Comparison of ENCODE assay signal across 22 cellular contexts in the genomic region with DNA sequence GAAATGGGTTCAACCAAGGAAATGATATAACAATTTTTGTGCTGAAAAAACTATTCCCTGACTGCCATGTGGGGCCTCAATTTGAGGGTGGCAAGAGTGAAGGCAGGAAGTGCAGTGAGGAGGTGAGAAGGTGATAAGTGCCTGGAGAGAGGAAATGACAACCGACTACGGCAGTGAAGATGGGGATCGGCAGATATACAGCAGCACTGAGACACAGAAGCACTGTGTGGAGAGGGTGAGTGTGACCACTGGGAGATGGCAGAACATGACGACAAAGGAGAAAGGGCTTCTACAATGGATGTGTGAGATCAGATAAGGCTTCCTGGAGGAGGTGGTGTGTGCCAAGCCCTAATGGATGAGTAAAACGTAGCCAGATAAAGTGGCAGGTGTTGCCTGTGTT.
DNase-seq lines count a peak whose midpoint lies in the region; ATAC-seq, FAIRE-seq and TF ChIP-seq lines count a peak whose summit lies in the region.
"Had no signal": no experiment of that assay in that cellular context is flagged by ENCODE, and none has a peak within 500 bp of the region (broad histone marks: within the 10 kb centered on the region; RNA-seq: fewer than 3 reads in every experiment).

No MANE protein-coding gene starts in this region.

- H3K27ac Mint-ChIP-seq in natural killer cell (peak overlapping the region in 1 of 2 donors; percentile 85), neural crest cell (ENCODE audit: unreplicated experiment) (no peak overlapping the region)
- no peak overlapping the region for H3K27ac Mint-ChIP-seq in natural killer cell treated with Interleukin-12 subunit alpha and Interleukin-12 subunit beta and Interleukin-15 and Interleukin-18, amount 100 ng/mL, for 72 hours
- no peak overlapping the region for H3K27ac Mint-ChIP-seq in activated CD4-positive, alpha-beta memory T cell treated with anti-CD3 and anti-CD28 coated beads for 36 hours
- H3K27ac Mint-ChIP-seq: H9 had no signal

- no peak overlapping the region for H2BK20ac ChIP-seq in IMR-90 (ENCODE audit: low read depth, low read length)
- no peak overlapping the region for H2BK20ac ChIP-seq in H1 (ENCODE audit: low read length)

- no peaks in the 10 kb centered on the region; the same call in 1 of the 2 replicates for H3K27me3 ChIP-seq in IMR-90 (ENCODE audit: control insufficient read depth, insufficient read depth, low read length)
- H3K27me3 ChIP-seq in H1 (replicated peaks in 1 of 4; ENCODE audit: control insufficient read depth in 3 of 4, extremely low read depth in 1 of 4, insufficient read depth in 3 of 4, low read length in 3 of 4): no peaks in the 10 kb centered on the region; a peak in 1 of 7 replicates
- no peaks in the 10 kb centered on the region for H3K27me3 ChIP-seq in SJCRH30

- no peak overlapping the region for H2AK9ac ChIP-seq in IMR-90 (replicated peaks; ENCODE audit: low read depth, low read length, poor library complexity)

- no peak for FAIRE-seq in H1 (lab: Jason Lieb, UNC)
- FAIRE-seq: D721Med, HTR-8/SVneo had no signal

- no peak for TF ChIP-seq POLR2A in IMR-90 (IDR thresholded peaks at IDR 0.05; ENCODE audit: low read depth, low read length)
- no peak for TF ChIP-seq POLR2A in H1 (IDR thresholded peaks at IDR 0.05; ENCODE audit: control extremely low read depth in 1 of 2, low read depth in 2 of 2, low read length in 2 of 2)

- TF ChIP-seq CTCF in natural killer cell (IDR thresholded peaks at IDR 0.05): no peak
- TF ChIP-seq CTCF in IMR-90 (conservative IDR thresholded peaks at IDR 0.05; ENCODE audit: low read depth, low read length): no peak
- TF ChIP-seq CTCF in H1 (IDR thresholded peaks at IDR 0.05; ENCODE audit: control extremely low read depth in 1 of 3, insufficient read depth in 1 of 3, low read depth in 1 of 3, low read length in 3 of 3): no peak
- no peak for TF ChIP-seq CTCF in neural crest cell (conservative IDR thresholded peaks at IDR 0.05)

- H3K23ac ChIP-seq in IMR-90 (ENCODE audit: low read depth, low read length) (no peak overlapping the region), H1 (ENCODE audit: insufficient read length) (no peak overlapping the region)

- H2AFZ ChIP-seq in IMR-90 (replicated peaks; ENCODE audit: low read length, poor library complexity) (peak overlapping the region; percentile 25), H1 (ENCODE audit: low read length) (no peak overlapping the region)
- H2AFZ ChIP-seq: PC-9 had no signal

- no peak overlapping the region for H4K91ac ChIP-seq in IMR-90 (ENCODE audit: insufficient read depth, low read depth, low read length)
- H4K91ac ChIP-seq in H1 (replicated peaks; ENCODE audit: insufficient read length, low read length): no peak overlapping the region

- no TSS peak for BruUV-seq in IMR-90 (replicated peaks; lab: Mats Ljungman, UMichigan)

- H3K27ac ChIP-seq in IMR-90 (ENCODE audit: insufficient read depth, low read length): no peak overlapping the region
- H3K27ac ChIP-seq in H1 (ENCODE audit: low read depth, low read length): no peak overlapping the region
- no peak overlapping the region for H3K27ac ChIP-seq in SJCRH30
- H3K27ac ChIP-seq: PC-9 had no signal

- H2BK12ac ChIP-seq in H1 (ENCODE audit: low read depth, low read length): peak overlapping the region; percentile 5; the same call in 1 of the 2 replicates

- H3K9me1 ChIP-seq in IMR-90 (ENCODE audit: insufficient read depth, low read length): no peaks in the 10 kb centered on the region; the same call in 1 of the 2 replicates

- no peak overlapping the region for H2BK120ac ChIP-seq in IMR-90 (ENCODE audit: low read depth, low read length)
- no peak overlapping the region for H2BK120ac ChIP-seq in H1 (replicated peaks; ENCODE audit: low read depth, low read length)

- H2BK5ac ChIP-seq in IMR-90 (ENCODE audit: low read depth, low read length, poor library complexity, severe bottlenecking): no peak overlapping the region
- no peak overlapping the region for H2BK5ac ChIP-seq in H1 (ENCODE audit: low read depth, low read length)

- H3K79me1 ChIP-seq in IMR-90 (ENCODE audit: low read depth in 1 of 2, low read length in 2 of 2): no peaks in the 10 kb centered on the region
- no peaks in the 10 kb centered on the region for H3K79me1 ChIP-seq in H1 (ENCODE audit: low read depth, low read length)

- CTCF ChIA-PET in IMR-90 (lab: Yijun Ruan, JAX) (no interaction called here), H1 (lab: Charles Lee; ENCODE audit: partially characterized antibody) (interaction anchor here (1.3 kb wide), 1 partner anchor 98 kb away, joined by 5 read pairs; no protein-coding TSS in a partner anchor)
- CTCF ChIA-PET in activated CD4-positive, alpha-beta memory T cell treated with anti-CD3 and anti-CD28 coated beads for 36 hours (lab: Charles Lee): no interaction called here

- H2BK15ac ChIP-seq in IMR-90 (ENCODE audit: low read depth, low read length) (no peak overlapping the region), H1 (ENCODE audit: low read length) (0 out of 2 replicates have a peak overlapping the region, but pooled peaks have one; percentile 21)

- H2AK5ac ChIP-seq in IMR-90 (ENCODE audit: low read depth, low read length) (no peak overlapping the region), H1 (ENCODE audit: low read depth, low read length) (peak overlapping the region; percentile 19; the same call in 1 of the 2 replicates)

- H3K9me3 Mint-ChIP-seq in natural killer cell: peaks cover 5 to 15% of the 10 kb centered on the region in 2 donors
- H3K9me3 Mint-ChIP-seq in natural killer cell treated with Interleukin-12 subunit alpha and Interleukin-12 subunit beta and Interleukin-15 and Interleukin-18, amount 100 ng/mL, for 72 hours: peaks cover 12% of the 10 kb centered on the region
- H3K9me3 Mint-ChIP-seq in neural crest cell: no peaks in the 10 kb centered on the region
- peaks cover 3% of the 10 kb centered on the region for H3K9me3 Mint-ChIP-seq in activated CD4-positive, alpha-beta memory T cell treated with anti-CD3 and anti-CD28 coated beads for 36 hours
- H3K9me3 Mint-ChIP-seq: H9 had no signal

- no peak for TF ChIP-seq EP300 in H1 (IDR thresholded peaks at IDR 0.05; ENCODE audit: borderline replicate concordance in 1 of 2, low read depth in 2 of 2, low read length in 2 of 2)

- H3K56ac ChIP-seq in IMR-90 (ENCODE audit: extremely low read depth, insufficient read depth, low read length): no peak overlapping the region
- H3K56ac ChIP-seq in H1 (replicated peaks; ENCODE audit: insufficient read length, low read depth, low read length): no peak overlapping the region

- H3K36me3 Mint-ChIP-seq in natural killer cell (no peaks in the 10 kb centered on the region), neural crest cell (ENCODE audit: low read depth) (no peaks in the 10 kb centered on the region)
- no peaks in the 10 kb centered on the region for H3K36me3 Mint-ChIP-seq in natural killer cell treated with Interleukin-12 subunit alpha and Interleukin-12 subunit beta and Interleukin-15 and Interleukin-18, amount 100 ng/mL, for 72 hours
- H3K36me3 Mint-ChIP-seq in activated CD4-positive, alpha-beta memory T cell treated with anti-CD3 and anti-CD28 coated beads for 36 hours: no peaks in the 10 kb centered on the region

- H4K8ac ChIP-seq in IMR-90 (ENCODE audit: low read depth in 2 of 2, low read length in 2 of 2): no peak overlapping the region
- no peak overlapping the region for H4K8ac ChIP-seq in H1 (ENCODE audit: extremely low read depth, insufficient read depth, low read length)

- H4K5ac ChIP-seq in IMR-90 (ENCODE audit: low read depth, low read length) (no peak overlapping the region), H1 (ENCODE audit: insufficient read length, low read depth, low read length) (no peak overlapping the region)

- DNase-seq in natural killer cell: no peak
- DNase-seq in natural killer cell treated with Interleukin-12 subunit alpha and Interleukin-12 subunit beta and Interleukin-15 and Interleukin-18, amount 100 ng/mL, for 72 hours (ENCODE audit: low spot score): no peak
- DNase-seq in IMR-90: no peak
- DNase-seq in H1 (ENCODE audit: low read depth in 1 of 2, low spot score in 2 of 2): no peak
- DNase-seq in neural crest cell (ENCODE audit: low read depth, low spot score): no peak
- DNase-seq in SJCRH30: no peak
- DNase-seq in inferior parietal cortex (ENCODE audit: extremely low spot score): no peak
- no peak for DNase-seq in activated CD4-positive, alpha-beta memory T cell treated with anti-CD3 and anti-CD28 coated beads for 36 hours
- DNase-seq: AML-193, EL, GF-D8, H9, MV-4-11, NCI-H1105 treated with DMSO at 0.1 percent for 48 hours, NCI-H1694, NCI-H446 treated with DMSO at 0.1 percent for 48 hours, NCI-H526 treated with DMSO at 0.1 percent for 48 hours, RPMI8226, SIG-M5 had no signal

- ATAC-seq in natural killer cell (peak; percentile 42 to 68 (median 66)), IMR-90 (ENCODE audit: low read depth) (no peak)
- no peak for ATAC-seq in natural killer cell treated with Interleukin-12 subunit alpha and Interleukin-12 subunit beta and Interleukin-15 and Interleukin-18, amount 100 ng/mL, for 72 hours

- H3K36me3 ChIP-seq in IMR-90 (ENCODE audit: control insufficient read depth, insufficient read depth, low read length) (no peaks in the 10 kb centered on the region), H1 (ENCODE audit: control insufficient read depth in 2 of 4, insufficient read depth in 4 of 4, low read length in 3 of 4) (no peaks in the 10 kb centered on the region), SJCRH30 (peaks cover 8% of the 10 kb centered on the region)

- TF ChIP-seq RAD21 in IMR-90 (IDR thresholded peaks at IDR 0.05; ENCODE audit: low read length) (no peak), H1 (IDR thresholded peaks at IDR 0.05 in 1 of 2, conservative IDR thresholded peaks at IDR 0.05 in 1 of 2; ENCODE audit: low read depth in 2 of 2, low read length in 2 of 2) (no peak)

- H3K4me1 ChIP-seq in IMR-90 (ENCODE audit: control insufficient read depth, insufficient read depth, low read length): peaks cover 2% of the 10 kb centered on the region; the same call in 1 of the 2 replicates
- no peaks in the 10 kb centered on the region for H3K4me1 ChIP-seq in H1 (replicated peaks in 1 of 4; ENCODE audit: control insufficient read depth in 3 of 4, insufficient read depth in 4 of 4, low read length in 3 of 4)
- no peaks in the 10 kb centered on the region for H3K4me1 ChIP-seq in SJCRH30

- H3K4me3 ChIP-seq in IMR-90 (ENCODE audit: insufficient read depth, low read depth, low read length) (no peak overlapping the region), H1 (ENCODE audit: extremely low read depth in 1 of 4, insufficient read depth in 2 of 4, low read depth in 3 of 4, low read length in 4 of 4) (no peak overlapping the region), SJCRH30 (no peak overlapping the region)
- H3K4me3 ChIP-seq: PC-9 had no signal

- dilution Hi-C loops in IMR-90 (cut with HindIII; ENCODE audit: low sequenced_read_pairs, unreplicated experiment): no loop called here

- H3K9ac ChIP-seq in IMR-90 (ENCODE audit: low read depth, low read length): no peak overlapping the region
- H3K9ac ChIP-seq in H1 (replicated peaks in 1 of 4; ENCODE audit: extremely low read depth in 1 of 4, low read depth in 3 of 4, low read length in 3 of 4): no peak overlapping the region

- no peaks in the 10 kb centered on the region for H3K27me3 Mint-ChIP-seq in natural killer cell (ENCODE audit: low read depth in 2 of 2)
- no peaks in the 10 kb centered on the region for H3K27me3 Mint-ChIP-seq in natural killer cell treated with Interleukin-12 subunit alpha and Interleukin-12 subunit beta and Interleukin-15 and Interleukin-18, amount 100 ng/mL, for 72 hours
- peaks cover 25% of the 10 kb centered on the region for H3K27me3 Mint-ChIP-seq in neural crest cell (ENCODE audit: low read depth)
- H3K27me3 Mint-ChIP-seq in activated CD4-positive, alpha-beta memory T cell treated with anti-CD3 and anti-CD28 coated beads for 36 hours: no peaks in the 10 kb centered on the region

- intact Hi-C loops in natural killer cell (cut with micrococcal nuclease): loop anchor here (2.0 kb wide), 1 partner anchor 28 kb away; no protein-coding TSS in a partner anchor
- intact Hi-C loops in IMR-90 (cut with micrococcal nuclease): no loop called here
- intact Hi-C loops in activated CD4-positive, alpha-beta memory T cell treated with anti-CD3 and anti-CD28 coated beads for 36 hours (cut with micrococcal nuclease): no loop called here

- H3K4ac ChIP-seq in IMR-90 (ENCODE audit: low read depth, low read length): no peak overlapping the region
- no peak overlapping the region for H3K4ac ChIP-seq in H1 (replicated peaks; ENCODE audit: insufficient read length, low read depth, low read length)

- POLR2A ChIA-PET in IMR-90 (lab: Charles Lee; ENCODE audit: unreplicated experiment) (no interaction called here), H1 (lab: Charles Lee; ENCODE audit: partially characterized antibody) (no interaction called here)
- POLR2A ChIA-PET in activated CD4-positive, alpha-beta memory T cell treated with anti-CD3 and anti-CD28 coated beads for 36 hours (lab: Charles Lee): no interaction called here

- H3K23me2 ChIP-seq in H1 (ENCODE audit: low read depth, low read length): no peaks in the 10 kb centered on the region

- H3K18ac ChIP-seq in IMR-90 (ENCODE audit: low read depth, low read length) (no peak overlapping the region), H1 (ENCODE audit: extremely low read depth, low read length) (no peak overlapping the region)

- WGBS in IMR-90 (ENCODE audit: extremely low coverage in 2 of 2, insufficient read length in 1 of 2), 2 experiments: 49% methylated on average over 5 of the region's 5 CpGs; no CpG with 5 or more reads in 1 of the 2 experiments
- 92% methylated on average over 5 of the region's 5 CpGs; no CpG with 5 or more reads in 1 of the 2 experiments for WGBS in H1 (ENCODE audit: extremely low coverage in 1 of 2, insufficient coverage in 1 of 2, insufficient read length in 1 of 2, insufficient replicate concordance in 2 of 2, low coverage in 1 of 2, low lambda C conversion rate in 2 of 2, missing lambda C conversion rate in 1 of 2), 2 experiments

- no peak overlapping the region for H3K14ac ChIP-seq in IMR-90 (replicated peaks; ENCODE audit: low read depth, low read length)
- no peak overlapping the region for H3K14ac ChIP-seq in H1 (ENCODE audit: insufficient read length)

- H3K4me2 ChIP-seq in IMR-90 (ENCODE audit: low read depth, low read length) (no peak overlapping the region), H1 (ENCODE audit: insufficient read depth in 1 of 2, low read depth in 2 of 2, low read length in 2 of 2) (no peak overlapping the region)
- H3K4me2 ChIP-seq: PC-9 had no signal

- in situ Hi-C loops in IMR-90 (cut with MboI; ENCODE audit: low sequenced_read_pairs): no loop called here

- H3K9me3 ChIP-seq in IMR-90 (ENCODE audit: control insufficient read depth, insufficient read depth, low read length): no peaks in the 10 kb centered on the region; the same call in 1 of the 2 replicates
- H3K9me3 ChIP-seq in H1 (ENCODE audit: insufficient read depth in 2 of 2, low read depth in 1 of 2, low read length in 1 of 2): no peaks in the 10 kb centered on the region
- no peaks in the 10 kb centered on the region for H3K9me3 ChIP-seq in SJCRH30 (replicated peaks)

- H3K4me3 Mint-ChIP-seq in natural killer cell (peak overlapping the region; percentile 29), neural crest cell (peak overlapping the region; percentile 27)
- no peak overlapping the region for H3K4me3 Mint-ChIP-seq in natural killer cell treated with Interleukin-12 subunit alpha and Interleukin-12 subunit beta and Interleukin-15 and Interleukin-18, amount 100 ng/mL, for 72 hours
- H3K4me3 Mint-ChIP-seq in activated CD4-positive, alpha-beta memory T cell treated with anti-CD3 and anti-CD28 coated beads for 36 hours: no peak overlapping the region
- H3K4me3 Mint-ChIP-seq: H9 had no signal

- no peaks in the 10 kb centered on the region for H3K79me2 ChIP-seq in H1 (ENCODE audit: control insufficient read depth in 1 of 2, insufficient read depth in 2 of 2, low read length in 2 of 2)

- H4K20me1 ChIP-seq in IMR-90 (ENCODE audit: insufficient read depth, low read length) (no peaks in the 10 kb centered on the region), H1 (replicated peaks in 1 of 2; ENCODE audit: control insufficient read depth in 1 of 2, insufficient read depth in 2 of 2, low read length in 2 of 2) (no peaks in the 10 kb centered on the region)

- H3K4me1 Mint-ChIP-seq in natural killer cell (peaks cover 9 to 32% of the 10 kb centered on the region in 2 donors), neural crest cell (peaks cover 17% of the 10 kb centered on the region)
- H3K4me1 Mint-ChIP-seq in natural killer cell treated with Interleukin-12 subunit alpha and Interleukin-12 subunit beta and Interleukin-15 and Interleukin-18, amount 100 ng/mL, for 72 hours (ENCODE audit: low read depth in 2 of 2): no peaks in the 10 kb centered on the region
- no peaks in the 10 kb centered on the region for H3K4me1 Mint-ChIP-seq in activated CD4-positive, alpha-beta memory T cell treated with anti-CD3 and anti-CD28 coated beads for 36 hours (ENCODE audit: low read depth)
- H3K4me1 Mint-ChIP-seq: H9 had no signal

Comparison
In these comparisons a context has a peak if more than half of its experiments do, and no peak if none do; other contexts are left out.
1. ATAC-seq: peak in natural killer cell (3 of 3); none in natural killer cell treated with Interleukin-12 subunit alpha and Interleukin-12 subunit beta and Interleukin-15 and Interleukin-18, amount 100 ng/mL, for 72 hours (0 of 2) and IMR-90 (single experiment).
2. H3K4me3 Mint-ChIP-seq: peak in natural killer cell (single experiment) and neural crest cell (single experiment); none in natural killer cell treated with Interleukin-12 subunit alpha and Interleukin-12 subunit beta and Interleukin-15 and Interleukin-18, amount 100 ng/mL, for 72 hours (single experiment) and activated CD4-positive, alpha-beta memory T cell treated with anti-CD3 and anti-CD28 coated beads for 36 hours (single experiment).